Comparison of ENCODE assay signal across 13 cellular contexts in the genomic region with DNA sequence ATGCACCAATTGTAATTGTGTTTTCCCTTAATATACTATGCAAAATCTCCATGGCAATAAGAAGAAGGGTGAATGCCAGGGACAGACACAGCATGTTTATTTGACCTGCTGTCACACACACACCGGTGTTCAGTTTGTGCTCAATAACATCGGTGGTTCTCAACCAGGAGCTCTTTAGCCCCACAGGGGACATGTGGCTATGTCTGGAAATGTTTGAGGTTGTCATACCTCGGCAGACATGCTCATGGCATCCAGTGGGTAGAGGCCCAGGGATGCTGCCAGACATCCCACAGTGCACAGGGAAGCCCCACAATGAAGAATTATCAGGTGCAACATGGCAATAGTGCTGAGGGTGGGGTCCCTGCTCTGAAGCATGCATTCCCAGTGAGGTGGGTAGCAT.
"Had no signal": no experiment of that assay in that cellular context is flagged by ENCODE, and none has a peak within 500 bp of the region (broad histone marks: within the 10 kb centered on the region; RNA-seq: fewer than 3 reads in every experiment).

No MANE protein-coding gene starts in this region.

- H3K4me3 Mint-ChIP-seq: immature natural killer cell; natural killer cell treated with Interleukin-12 subunit alpha and Interleukin-12 subunit beta and Interleukin-15 and Interleukin-18, amount 100 ng/mL, for 72 hours; stimulated activated naive CD8-positive, alpha-beta T cell treated with anti-CD3 and anti-CD28 coated beads, Interleukin-15, Interleukin-2, amounts not matched to agents 100 ng/mL and 50 ng/mL, for 24 hours had no signal

- H3K27ac ChIP-seq: brain microvascular endothelial cell, WERI-Rb-1 had no signal

- H3K27ac Mint-ChIP-seq: immature natural killer cell; natural killer cell treated with Interleukin-12 subunit alpha and Interleukin-12 subunit beta and Interleukin-15 and Interleukin-18, amount 100 ng/mL, for 72 hours; stimulated activated naive CD8-positive, alpha-beta T cell treated with anti-CD3 and anti-CD28 coated beads, Interleukin-15, Interleukin-2, amounts not matched to agents 100 ng/mL and 50 ng/mL, for 24 hours had no signal

- H3K27me3 Mint-ChIP-seq: natural killer cell treated with Interleukin-12 subunit alpha and Interleukin-12 subunit beta and Interleukin-15 and Interleukin-18, amount 100 ng/mL, for 72 hours; stimulated activated naive CD8-positive, alpha-beta T cell treated with anti-CD3 and anti-CD28 coated beads, Interleukin-15, Interleukin-2, amounts not matched to agents 100 ng/mL and 50 ng/mL, for 24 hours had no signal

- DNase-seq: activated CD4-positive, alpha-beta T cell treated with anti-CD3 and anti-CD28 coated beads for 4 hours; activated CD8-positive, alpha-beta memory T cell treated with anti-CD3 and anti-CD28 coated beads, Interleukin-2, amount 50 U/mL, for 48 hours; anterior cingulate cortex; brain microvascular endothelial cell; cerebellar nuclear complex; dermis blood vessel endothelial cell; head of caudate nucleus; immature natural killer cell; stimulated activated CD4-positive, alpha-beta T cell treated with anti-CD3 and anti-CD28 coated beads, Interleukin-4, amount 100 ng/mL, for 24 hours; stimulated activated CD8-positive, alpha-beta memory T cell treated with anti-CD3 and anti-CD28 coated beads, Interleukin-4, amount 100 ng/mL, for 48 hours; WERI-Rb-1 had no signal

- ATAC-seq: natural killer cell treated with Interleukin-12 subunit alpha and Interleukin-12 subunit beta and Interleukin-15 and Interleukin-18, amount 100 ng/mL, for 72 hours had no signal

- H3K27me3 ChIP-seq: brain microvascular endothelial cell had no signal
